ENCODE assay signal across 19 cellular contexts in the genomic region with DNA sequence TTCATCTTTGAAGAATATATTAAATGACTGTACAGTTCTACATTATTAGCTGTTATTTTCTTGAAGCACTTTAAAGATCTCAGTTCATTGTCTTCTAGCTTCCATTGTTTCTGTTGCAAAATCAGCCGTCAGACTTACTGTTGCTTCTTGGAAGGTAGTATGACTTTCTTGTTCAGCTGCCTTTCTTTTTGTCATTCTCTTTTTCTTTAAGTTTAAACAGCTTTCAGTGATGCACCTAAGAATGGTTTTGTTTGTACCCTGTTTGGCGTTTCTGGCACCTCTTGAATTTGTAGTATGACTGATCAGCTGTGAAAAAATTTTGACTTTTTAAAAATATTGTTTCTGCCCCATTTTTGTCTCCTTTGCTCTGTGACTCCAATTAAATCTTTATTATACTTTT. TPM values are rescaled to one million over a fixed set of nuclear protein-coding genes. Genes with fewer than 3 reads are reported as not detected.
DNase-seq lines count a peak whose midpoint lies in the region; TF ChIP-seq lines count a peak whose summit lies in the region.
"Had no signal": no experiment of that assay in that cellular context is flagged by ENCODE, and none has a peak within 500 bp of the region (broad histone marks: within the 10 kb centered on the region; RNA-seq: fewer than 3 reads in every experiment).

No MANE protein-coding gene starts in this region.

- H4K20me1 ChIP-seq in MM.1S (ENCODE audit: insufficient read depth, low read length): 0 out of 2 replicates have a peak, but pooled peaks cover 9% of the 10 kb centered on the region

- H3K9me3 ChIP-seq in MM.1S (replicated peaks; ENCODE audit: insufficient read depth, low read length): no peaks in the 10 kb centered on the region

- no peak overlapping the region for H3K27ac ChIP-seq in MM.1S (ENCODE audit: low read length)
- H3K27ac ChIP-seq: right atrium auricular region, SK-N-MC had no signal

- in situ Hi-C loops in G401 (cut with HindIII; ENCODE audit: low sequenced_read_pairs): no loop called here

- no peaks in the 10 kb centered on the region for H3K9me2 ChIP-seq in MM.1S (replicated peaks; ENCODE audit: insufficient read depth, low read length)

- H3K4me2 ChIP-seq in MM.1S (ENCODE audit: low read depth, low read length): no peak overlapping the region

- DNase-seq in NCI-H2227 (lab: John Stamatoyannopoulos, UW; ENCODE audit: unreplicated experiment) (peak; percentile 24), NCI-H2227 treated with DMSO at 0.1 percent for 48 hours (lab: John Stamatoyannopoulos, UW) (no peak), MV-4-11 (lab: John Stamatoyannopoulos, UW) (peak; percentile 10), astrocyte of the hippocampus (ENCODE audit: low read depth, low spot score) (peak; percentile 21), kidney tubule cell (ENCODE audit: low spot score) (peak; percentile 28), MM.1S (no peak), G401 (ENCODE audit: low spot score) (no peak), NCI-H524 treated with DMSO at 0.1 percent for 48 hours (lab: John Stamatoyannopoulos, UW) (no peak)
- DNase-seq: activated CD4-positive, CD25-positive, alpha-beta regulatory T cell treated with anti-CD3 and anti-CD28 coated beads, Interleukin-2, amount 50 U/mL, for 72 hours; activated T-cell treated with anti-CD3 and anti-CD28 coated beads, Interleukin-2, amount 50 U/mL, for 1 hour; amniotic stem cell; glutamatergic neuron; NCI-H1694; nephron progenitor cell; NK-92 treated with Interleukin-12 subunit alpha and Interleukin-12 subunit beta, amount 100 ng/mL, for 24 hours; stimulated activated CD4-positive, alpha-beta T cell treated with anti-CD3 and anti-CD28 coated beads, Interleukin-4, amount 100 ng/mL, for 1 hour; trophoblast cell had no signal

- TF ChIP-seq CTCF in MM.1S (IDR thresholded peaks at IDR 0.05; ENCODE audit: low read length): no peak

- H3K4me1 ChIP-seq in MM.1S (ENCODE audit: low read length): no peaks in the 10 kb centered on the region

- H3K36me3 ChIP-seq in MM.1S (replicated peaks; ENCODE audit: insufficient read depth, low read length): no peaks in the 10 kb centered on the region
- H3K36me3 ChIP-seq: right atrium auricular region had no signal

- no peaks in the 10 kb centered on the region for H3F3A ChIP-seq in MM.1S (ENCODE audit: insufficient read depth, low read length)

- no peak overlapping the region for H3K4me3 ChIP-seq in MM.1S (ENCODE audit: low read length)
- H3K4me3 ChIP-seq: right atrium auricular region, SK-N-MC had no signal

- no peak overlapping the region for H3K9ac ChIP-seq in MM.1S (ENCODE audit: low read length)

- peaks cover 95% of the 10 kb centered on the region for H3K79me2 ChIP-seq in MM.1S (ENCODE audit: low read length)

- no peaks in the 10 kb centered on the region for H3K27me3 ChIP-seq in MM.1S (replicated peaks; ENCODE audit: insufficient read depth, low read length)
- H3K27me3 ChIP-seq: right atrium auricular region had no signal

- H2AFZ ChIP-seq in MM.1S (ENCODE audit: low read length): no peak overlapping the region

RNA-seq across cellular contexts. Expression of a gene that starts 9.3 kb away (rescaled TPM):
- 25.2 and 37.5 TPM in 2 replicates for total RNA-seq in G401 (2014; rRNA removed; shearing (Covaris generic))

Comparison
In these comparisons a context has a peak if more than half of its experiments do, and no peak if none do; other contexts are left out.
1. DNase-seq: peak in NCI-H2227 (single experiment), MV-4-11 (single experiment), astrocyte of the hippocampus (single experiment) and kidney tubule cell (single experiment); none in NCI-H2227 treated with DMSO at 0.1 percent for 48 hours (single experiment), MM.1S (single experiment), G401 (single experiment) and NCI-H524 treated with DMSO at 0.1 percent for 48 hours (single experiment).